Comparison of ENCODE assay signal across 20 cellular contexts in genomic region chr12:40310201-40310600, GRCh38.
DNase-seq lines count a peak whose midpoint lies in the region; ATAC-seq, FAIRE-seq and TF ChIP-seq lines count a peak whose summit lies in the region.
"Had no signal": no experiment of that assay in that cellular context is flagged by ENCODE, and none has a peak within 500 bp of the region (broad histone marks: within the 10 kb centered on the region; RNA-seq: fewer than 3 reads in every experiment).

No MANE protein-coding gene starts in this region.

- H3K4me1 ChIP-seq in HepG2 (ENCODE audit: insufficient read depth, low read length) (no peaks in the 10 kb centered on the region), right lobe of liver (no peaks in the 10 kb centered on the region)
- H3K4me1 ChIP-seq: Caco-2 had no signal

- H3K27me3 Mint-ChIP-seq in neural crest cell (ENCODE audit: low read depth) = no peaks in the 10 kb centered on the region
- H3K27me3 Mint-ChIP-seq: B cell had no signal

- peaks cover 41% of the 10 kb centered on the region for H3K4me1 Mint-ChIP-seq in neural crest cell

- TF ChIP-seq POLR2A in HepG2 (IDR thresholded peaks at IDR 0.05; ENCODE audit: insufficient read depth in 1 of 2, low read depth in 2 of 2, low read length in 2 of 2) (no peak), right lobe of liver (IDR thresholded peaks at IDR 0.05) (no peak)

- peak overlapping the region; percentile 24 for H3K4me3 Mint-ChIP-seq in neural crest cell
- H3K4me3 Mint-ChIP-seq: B cell, HFFc6 had no signal

- no peaks in the 10 kb centered on the region for H3K36me3 ChIP-seq in HepG2 (replicated peaks in 1 of 2; ENCODE audit: control insufficient read depth in 1 of 2, insufficient read depth in 2 of 2, low read length in 2 of 2)
- peaks cover 0 to 3% (median 0%) of the 10 kb centered on the region in 4 donors for H3K36me3 ChIP-seq in right lobe of liver

- ATAC-seq in HepG2 (no peak), right lobe of liver (no peak), GM18870 (IDR thresholded peaks at IDR 0.05; ENCODE audit: unreplicated experiment) (no peak)
- ATAC-seq: GM12878 had no signal

- in situ Hi-C loops in HepG2 (cut with HindIII; ENCODE audit: extremely low pct_ligation_motif_present, low pct_unique_long_range_greater_than_20kb) = no loop called here

- H3K36me3 Mint-ChIP-seq in neural crest cell (ENCODE audit: low read depth) = no peaks in the 10 kb centered on the region

- DNase-seq in HepG2 (ENCODE audit: low spot score) (peak; percentile 3), right lobe of liver (no peak), ecto neural progenitor cell (ENCODE audit: low spot score) (peak; percentile 45), neural crest cell (ENCODE audit: low read depth, low spot score) (no peak), NCI-H446 treated with DMSO at 0.1 percent for 48 hours (lab: John Stamatoyannopoulos, UW) (no peak), DMS153 treated with DMSO at 0.1 percent for 48 hours (lab: John Stamatoyannopoulos, UW; ENCODE audit: unreplicated experiment) (no peak), kidney tubule cell (ENCODE audit: low spot score) (no peak)
- DNase-seq: Caco-2, GF-D8, HFFc6, NCI-H1417 treated with DMSO at 0.1 percent for 48 hours, NCI-H187 treated with DMSO at 0.1 percent for 48 hours, NCI-H748 treated with DMSO at 0.1 percent for 48 hours, OCI-M1, SHP77, SK-N-SH had no signal

- BruUV-seq in HepG2 (replicated peaks; lab: Mats Ljungman, UMichigan) = no TSS peak

- FAIRE-seq in HepG2 (lab: Jason Lieb, UNC) = no peak
- FAIRE-seq: GM12878, H54 had no signal

- H3K27ac ChIP-seq in HepG2 (ENCODE audit: extremely low read length, insufficient read depth, low read length) = no peak overlapping the region
- no peak overlapping the region for H3K27ac ChIP-seq in right lobe of liver

- TF ChIP-seq RAD21 in HepG2 (CRISPR knock-in tag; IDR thresholded peaks at IDR 0.05) = no peak

- H3K27ac Mint-ChIP-seq in neural crest cell (ENCODE audit: unreplicated experiment) = peak overlapping the region; percentile 1
- H3K27ac Mint-ChIP-seq: HFFc6 had no signal

- POLR2A ChIA-PET in HepG2 (lab: Yijun Ruan, JAX) = no interaction called here

- TF ChIP-seq EP300 in HepG2 (IDR thresholded peaks at IDR 0.05; ENCODE audit: low read depth in 2 of 2, low read length in 2 of 2) = no peak
- TF ChIP-seq EP300 in HepG2 (CRISPR knock-in tag; IDR thresholded peaks at IDR 0.05; ENCODE audit: borderline replicate concordance) = no peak

- 17% methylated on average over 9 of the region's 9 CpGs for WGBS in HepG2 (ENCODE audit: low lambda C conversion rate)
- 87% methylated on average over 8 of the region's 9 CpGs for WGBS in right lobe of liver (ENCODE audit: insufficient coverage, low coverage, low lambda C conversion rate, missing lambda C conversion rate)

- H3K9me3 ChIP-seq in HepG2 (ENCODE audit: low read length) (no peaks in the 10 kb centered on the region), right lobe of liver (no peaks in the 10 kb centered on the region)
- H3K9me3 ChIP-seq: Caco-2, SK-N-SH had no signal

- 0 out of 2 replicates have a peak overlapping the region, but pooled peaks have one; percentile 4 for H3K4me2 ChIP-seq in HepG2 (ENCODE audit: low read depth, low read length)
- H3K4me2 ChIP-seq: SK-N-SH had no signal

- H3K9ac ChIP-seq in HepG2 (ENCODE audit: insufficient read depth, low read depth, low read length) = no peak overlapping the region
- H3K9ac ChIP-seq: SK-N-SH had no signal

- CTCF ChIA-PET in HepG2 (lab: Yijun Ruan, JAX; ENCODE audit: low intra/inter-chr PET ratio, low total read pairs) = no interaction called here

- H2AFZ ChIP-seq in HepG2 (ENCODE audit: low read length) = no peak overlapping the region

- H3K27me3 ChIP-seq in HepG2 (ENCODE audit: control insufficient read depth in 1 of 2, insufficient read depth in 2 of 2, low read length in 2 of 2) (no peaks in the 10 kb centered on the region), right lobe of liver (no peaks in the 10 kb centered on the region)

- H3K79me2 ChIP-seq in HepG2 (ENCODE audit: insufficient read depth, low read length) = no peaks in the 10 kb centered on the region

- no peak overlapping the region for H3K4me3 ChIP-seq in HepG2 (replicated peaks in 1 of 3; ENCODE audit: insufficient read depth in 1 of 3, low read depth in 2 of 3, low read length in 3 of 3)
- no peak overlapping the region for H3K4me3 ChIP-seq in right lobe of liver
- H3K4me3 ChIP-seq: GM12878 had no signal

- intact Hi-C loops in HepG2 (cut with micrococcal nuclease; ENCODE audit: unreplicated experiment) (loop anchor here (5.0 to 10.0 kb wide), 2 partner anchors 65 to 298 kb away; no protein-coding TSS in a partner anchor), right lobe of liver (cut with DNase I) (loop anchor here (10.0 kb wide), 1 partner anchor 155 kb away; no protein-coding TSS in a partner anchor)

- H3K9me3 Mint-ChIP-seq in neural crest cell = no peaks in the 10 kb centered on the region
- H3K9me3 Mint-ChIP-seq: HFFc6 had no signal

- TF ChIP-seq CTCF in HepG2 (CRISPR knock-in tag; IDR thresholded peaks at IDR 0.05) = no peak
- no peak for TF ChIP-seq CTCF in right lobe of liver (IDR thresholded peaks at IDR 0.05)
- TF ChIP-seq CTCF in neural crest cell (conservative IDR thresholded peaks at IDR 0.05) = no peak

- no peaks in the 10 kb centered on the region for H4K20me1 ChIP-seq in HepG2 (ENCODE audit: insufficient read depth, low read length)

TF ChIP-seq in HepG2, 621 proteins besides CTCF, POLR2A, EP300 and RAD21:
- no peak for TF ChIP-seq MED1 (CRISPR knock-in tag; IDR thresholded peaks at IDR 0.05)
- no peak for TF ChIP-seq MIXL1 (CRISPR knock-in tag; IDR thresholded peaks at IDR 0.05)
- TF ChIP-seq MAFG (CRISPR knock-in tag; IDR thresholded peaks at IDR 0.05) = no peak

Comparison
In these comparisons a context has a peak if more than half of its experiments do, and no peak if none do; other contexts are left out.
1. DNase-seq: peak in HepG2 (single experiment) and ecto neural progenitor cell (single experiment); none in right lobe of liver (0 of 3), neural crest cell (single experiment), NCI-H446 treated with DMSO at 0.1 percent for 48 hours (single experiment), DMS153 treated with DMSO at 0.1 percent for 48 hours (single experiment) and kidney tubule cell (single experiment).